In the genomic region with DNA sequence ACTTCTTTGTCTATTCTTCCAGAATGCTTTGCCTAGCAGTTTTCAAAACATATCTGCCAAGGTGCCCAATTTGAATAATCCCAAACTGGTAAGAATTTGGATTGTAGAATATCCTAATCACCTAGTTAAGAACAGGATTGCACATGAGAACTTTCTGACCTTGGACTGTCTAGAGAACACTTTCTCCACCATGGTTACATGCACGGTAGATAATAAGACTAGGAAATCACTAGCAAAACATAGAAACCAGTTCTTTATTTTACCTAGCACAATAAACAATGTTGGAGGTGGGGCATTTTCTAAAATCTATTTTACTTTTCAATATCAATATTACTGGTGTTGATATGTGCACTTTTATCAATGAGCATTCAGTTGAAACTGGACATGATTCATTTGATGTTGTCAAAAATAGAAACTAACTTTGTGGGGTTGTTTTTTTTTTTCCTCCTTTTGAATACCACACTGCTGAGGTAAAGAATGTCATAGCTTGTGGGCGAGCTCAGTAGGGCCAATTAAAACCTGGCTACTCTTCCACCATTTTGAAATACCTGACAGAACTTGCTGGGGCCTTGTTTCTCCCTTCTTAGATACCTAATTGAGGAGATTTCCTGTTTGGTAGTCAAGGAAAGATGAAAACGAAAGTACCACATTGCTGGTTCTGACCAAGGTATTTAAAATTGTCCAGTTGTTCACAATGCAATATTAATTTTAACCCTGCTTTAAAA, we compare ENCODE assay signal across 10 cellular contexts. TPM values are rescaled to one million over a fixed set of nuclear protein-coding genes. Genes with fewer than 3 reads are reported as not detected.
DNase-seq lines count a peak whose midpoint lies in the region; ATAC-seq, FAIRE-seq and TF ChIP-seq lines count a peak whose summit lies in the region.
"Had no signal": no experiment of that assay in that cellular context is flagged by ENCODE, and none has a peak within 500 bp of the region (broad histone marks: within the 10 kb centered on the region; RNA-seq: fewer than 3 reads in every experiment).

No MANE protein-coding gene starts in this region.

- H3K79me2 ChIP-seq in MM.1S (ENCODE audit: low read length) = 0 out of 2 replicates have a peak, but pooled peaks cover 2% of the 10 kb centered on the region
- peaks cover 9% of the 10 kb centered on the region for H3K79me2 ChIP-seq in GM12878 (ENCODE audit: control insufficient read depth, insufficient read depth, low read length)
- no peaks in the 10 kb centered on the region for H3K79me2 ChIP-seq in PC-9 (ENCODE audit: low read depth)

- H3K27ac ChIP-seq in MM.1S (ENCODE audit: low read length) (peak overlapping the region; percentile 18; the same call in 1 of the 2 replicates), GM12878 (ENCODE audit: control insufficient read depth, insufficient read depth) (no peak overlapping the region; the same call in 1 of the 2 replicates), PC-9 (no peak overlapping the region)

- H4K20me1 ChIP-seq in MM.1S (ENCODE audit: insufficient read depth, low read length) = no peaks in the 10 kb centered on the region
- no peaks in the 10 kb centered on the region for H4K20me1 ChIP-seq in GM12878 (ENCODE audit: control insufficient read depth, insufficient read depth)
- H4K20me1 ChIP-seq in PC-9 (ENCODE audit: insufficient read depth) = no peaks in the 10 kb centered on the region

- WGBS in GM12878 (ENCODE audit: insufficient coverage, insufficient replicate concordance, low lambda C conversion rate, missing lambda C conversion rate) = 13% methylated on average over 3 of the region's 3 CpGs

- DNase-seq in GM12865 (ENCODE audit: low read depth) (peak; percentile 21), MM.1S (peak; percentile 19), GM12878 (ENCODE audit: low read depth, low spot score) (no peak), NCI-H345 (lab: John Stamatoyannopoulos, UW) (no peak), PC-9 (no peak), retina (no peak)
- peak in 3 of 10 donors; percentile 27 to 50 (median 42) for DNase-seq in naive thymus-derived CD8-positive, alpha-beta T cell
- DNase-seq: nucleus accumbens had no signal

- CTCF ChIA-PET in GM12878 (lab: Yijun Ruan, JAX) = interaction anchor here (0.7 to 1.6 kb wide), 2 partner anchors 12 to 337 kb away, joined by 3 read pairs; no protein-coding TSS in a partner anchor
- CTCF ChIA-PET in PC-9 (lab: Charles Lee) = no interaction called here

- H3K9me3 Mint-ChIP-seq in naive thymus-derived CD8-positive, alpha-beta T cell = peaks cover 0 to 3% (median 0%) of the 10 kb centered on the region in 9 donors

- H3K4me2 ChIP-seq in MM.1S (ENCODE audit: low read depth, low read length) = peak overlapping the region; percentile 29; the same call in 1 of the 2 replicates
- H3K4me2 ChIP-seq in GM12878 (ENCODE audit: control insufficient read depth, insufficient read depth) = no peak overlapping the region
- no peak overlapping the region for H3K4me2 ChIP-seq in PC-9

- peak; percentile 71 for ATAC-seq in GM12878
- peak; percentile 60 to 82 for ATAC-seq in naive thymus-derived CD8-positive, alpha-beta T cell

- H3K4me3 ChIP-seq in GM12865 (ENCODE audit: low read depth, low read length) = no peak overlapping the region
- H3K4me3 ChIP-seq in MM.1S (ENCODE audit: low read length) = no peak overlapping the region
- H3K4me3 ChIP-seq in GM12878 = no peak overlapping the region
- H3K4me3 ChIP-seq in PC-9 = no peak overlapping the region
- H3K4me3 ChIP-seq: thoracic aorta had no signal

- peaks cover 0 to 1% (median 0%) of the 10 kb centered on the region in 3 donors for H3K36me3 Mint-ChIP-seq in naive thymus-derived CD8-positive, alpha-beta T cell
- H3K36me3 Mint-ChIP-seq: brain had no signal

- peaks cover 26% of the 10 kb centered on the region for H3K4me1 ChIP-seq in MM.1S (ENCODE audit: low read length)
- H3K4me1 ChIP-seq in GM12878 (ENCODE audit: control insufficient read depth, insufficient read depth, low read length) = no peaks in the 10 kb centered on the region
- H3K4me1 ChIP-seq in PC-9 (replicated peaks; ENCODE audit: insufficient read depth) = no peaks in the 10 kb centered on the region

- intact Hi-C loops in GM12878 (cut with micrococcal nuclease; ENCODE audit: unreplicated experiment) = no loop called here
- intact Hi-C loops in PC-9 (cut with micrococcal nuclease; ENCODE audit: unreplicated experiment) = no loop called here

- no peaks in the 10 kb centered on the region for H3K27me3 Mint-ChIP-seq in naive thymus-derived CD8-positive, alpha-beta T cell

- RAD21 ChIA-PET in GM12878 (lab: Charles Lee; ENCODE audit: unreplicated experiment) = interaction anchor here (1.8 kb wide), 1 partner anchor 172 kb away, joined by 6 read pairs; no protein-coding TSS in a partner anchor

- H3K36me3 ChIP-seq in MM.1S (replicated peaks; ENCODE audit: insufficient read depth, low read length) = no peaks in the 10 kb centered on the region
- H3K36me3 ChIP-seq in GM12878 (ENCODE audit: control insufficient read depth in 2 of 2, insufficient read depth in 2 of 2, low read length in 1 of 2) = no peaks in the 10 kb centered on the region
- H3K36me3 ChIP-seq in PC-9 (ENCODE audit: low read depth) = no peaks in the 10 kb centered on the region
- H3K36me3 ChIP-seq: thoracic aorta had no signal

- H3F3A ChIP-seq in MM.1S (ENCODE audit: insufficient read depth, low read length) = peaks cover 8% of the 10 kb centered on the region
- no peaks in the 10 kb centered on the region for H3F3A ChIP-seq in PC-9 (ENCODE audit: insufficient read depth, low read depth)

- in situ Hi-C loops in GM12878 (cut with MboI) = no loop called here

- peak overlapping the region; percentile 85 to 97 (median 92) for H3K27ac Mint-ChIP-seq in naive thymus-derived CD8-positive, alpha-beta T cell
- H3K27ac Mint-ChIP-seq: brain had no signal

- peaks cover 16 to 65% (median 46%) of the 10 kb centered on the region in 4 donors for H3K4me1 Mint-ChIP-seq in naive thymus-derived CD8-positive, alpha-beta T cell

- BruUV-seq in GM12878 (replicated peaks; lab: Mats Ljungman, UMichigan) (no TSS peak), PC-9 (replicated peaks; lab: Mats Ljungman, UMichigan) (no TSS peak)

- H3K27me3 ChIP-seq in MM.1S (replicated peaks; ENCODE audit: insufficient read depth, low read length) = no peaks in the 10 kb centered on the region
- H3K27me3 ChIP-seq in GM12878 (replicated peaks in 1 of 2; ENCODE audit: control insufficient read depth in 2 of 2, insufficient read depth in 2 of 2, low read length in 1 of 2) = no peaks in the 10 kb centered on the region
- no peaks in the 10 kb centered on the region for H3K27me3 ChIP-seq in PC-9 (ENCODE audit: insufficient read depth, low read depth)

- POLR2A ChIA-PET in GM12878 (lab: Charles Lee) = interaction anchor here (0.6 to 2.1 kb wide), 5 partner anchors 9 to 361 kb away, joined by 3 to 8 read pairs (median 4); no protein-coding TSS in a partner anchor
- POLR2A ChIA-PET in naive thymus-derived CD8-positive, alpha-beta T cell (lab: Charles Lee) = interaction anchor here (0.6 to 2.3 kb wide), 2 partner anchors 9 to 10 kb away, joined by 3 to 5 read pairs; partner anchors contain the start of gene MID1IP1
- POLR2A ChIA-PET in PC-9 (lab: Charles Lee; ENCODE audit: unreplicated experiment) = no interaction called here

- peak overlapping the region in 9 of 10 donors; percentile 37 to 77 (median 68) for H3K4me3 Mint-ChIP-seq in naive thymus-derived CD8-positive, alpha-beta T cell
- H3K4me3 Mint-ChIP-seq: brain had no signal

- SMC1A ChIA-PET in GM12878 (lab: Charles Lee; ENCODE audit: uncharacterized antibody, unreplicated experiment) = interaction anchor here (1.5 to 3.9 kb wide), 3 partner anchors 69 to 347 kb away, joined by 3 to 39 read pairs (median 10); no protein-coding TSS in a partner anchor

- no peak for TF ChIP-seq CTCF in GM12865 (IDR thresholded peaks at IDR 0.05; ENCODE audit: insufficient read depth, low read depth, low read length, missing control alignments)
- no peak for TF ChIP-seq CTCF in MM.1S (IDR thresholded peaks at IDR 0.05; ENCODE audit: low read length)
- no peak for TF ChIP-seq CTCF in GM12878 (IDR thresholded peaks at IDR 0.05 in 2 of 3, conservative IDR thresholded peaks at IDR 0.05 in 1 of 3; ENCODE audit: control insufficient read depth in 2 of 3, extremely low read depth in 1 of 3, insufficient read depth in 1 of 3, low read depth in 3 of 3, low read length in 3 of 3)
- TF ChIP-seq CTCF in PC-9 (conservative IDR thresholded peaks at IDR 0.05) = no peak

- no peak for TF ChIP-seq RAD21 in GM12878 (IDR thresholded peaks at IDR 0.05; ENCODE audit: insufficient read depth, low read depth, low read length)

- no peak for FAIRE-seq in GM12878 (lab: Jason Lieb, UNC)

- H2AFZ ChIP-seq in MM.1S (ENCODE audit: low read length) (peak overlapping the region; percentile 48; the same call in 1 of the 2 replicates), GM12878 (ENCODE audit: control insufficient read depth, low read depth, low read length) (0 out of 2 replicates have a peak overlapping the region, but pooled peaks have one; percentile 19), PC-9 (no peak overlapping the region)

- no peak for TF ChIP-seq EP300 in GM12878 (IDR thresholded peaks at IDR 0.05; ENCODE audit: borderline replicate concordance in 1 of 2, control insufficient read depth in 1 of 2, low read depth in 2 of 2, low read length in 2 of 2)

- H3K9ac ChIP-seq in MM.1S (ENCODE audit: low read length) (no peak overlapping the region), GM12878 (ENCODE audit: control insufficient read depth, insufficient read depth, low read length) (no peak overlapping the region)

- no peak for TF ChIP-seq POLR2A in GM12878 (IDR thresholded peaks at IDR 0.05; ENCODE audit: low read depth, low read length)

- H3K9me2 ChIP-seq in MM.1S (replicated peaks; ENCODE audit: insufficient read depth, low read length) = no peaks in the 10 kb centered on the region
- H3K9me2 ChIP-seq in PC-9 (ENCODE audit: insufficient read depth) = no peaks in the 10 kb centered on the region

- H3K9me3 ChIP-seq in MM.1S (replicated peaks; ENCODE audit: insufficient read depth, low read length) (no peaks in the 10 kb centered on the region), GM12878 (replicated peaks; ENCODE audit: control insufficient read depth, insufficient read depth, low read length) (no peaks in the 10 kb centered on the region; the same call in 2 of the 3 replicates), PC-9 (ENCODE audit: insufficient read depth, low read depth) (no peaks in the 10 kb centered on the region)
- H3K9me3 ChIP-seq: thoracic aorta had no signal

RNA-seq across cellular contexts. Expression of gene MID1IP1, which starts 10.4 kb away (rescaled TPM):
- total RNA-seq in GM12878 (2013; cell fraction: nucleolus; rRNA removed) = 18.6 and 21.7 TPM in 2 replicates
- total RNA-seq in GM12878 (2014; rRNA removed) (55.9 and 62.2 TPM in 2 replicates), GM12878 (2014; rRNA removed; fragmentation: Illumina TruSeq; extraction: Trizol) (17.7 and 18.7 TPM in 2 replicates), GM12878 (2021) (55.8 and 57.6 TPM in 2 replicates), PC-9 (2021) (not detected in 2 replicates)
- 6.8 TPM for polyA plus RNA-seq in GM12878 (2011; ENCODE audit: low read depth)
- polyA plus RNA-seq in GM12878 (2011; rRNA removed) (28.8 and 41.6 TPM in 2 replicates), GM12878 (2014; fragmentation: Illumina TruSeq; extraction: Trizol) (6.7 and 10.6 TPM in 2 replicates), GM12878 (2014; fragmentation: Nextera tagmentation; extraction: Ambion mirVana) (1 to 10 TPM in 1 of 2 experiments, under 1 TPM in 1; 0.21 to 2.3 TPM), GM12878 (2014; rRNA removed) (59.5 and 63.9 TPM in 2 replicates), GM12878 (2016; fragmentation: Nextera tagmentation; extraction: Ambion mirVana) (1 to 10 TPM; 7.2 to 8.0 TPM)
- 46.1 and 57.2 TPM in 2 replicates for polyA plus RNA-seq in GM12878 (2011; cell fraction: cytosol; rRNA removed)
- polyA plus RNA-seq in GM12878 (2011; cell fraction: nucleus; rRNA removed) = 34.8 and 41.3 TPM in 2 replicates
- polyA plus RNA-seq in GM12878 (2012) = 19.0 and 30.4 TPM in 2 replicates
- polyA minus RNA-seq in GM12878 (2011; rRNA and poly(A)+ RNA removed) = 14.3 and 27.5 TPM in 2 replicates
- polyA minus RNA-seq in GM12878 (2011; cell fraction: cytosol; rRNA and poly(A)+ RNA removed) = 22.3 and 22.6 TPM in 2 replicates
- 17.3 and 27.7 TPM in 2 replicates for polyA minus RNA-seq in GM12878 (2011; cell fraction: nucleus; rRNA and poly(A)+ RNA removed)
- total RNA-seq in naive thymus-derived CD8-positive, alpha-beta T cell = 10 to 100 TPM; 42.7 to 45.6 TPM
- 10 to 100 TPM; 12.6 to 18.8 (median 16.4) TPM for polyA plus RNA-seq in naive thymus-derived CD8-positive, alpha-beta T cell

Comparison
In these comparisons a context has a peak if more than half of its experiments do, and no peak if none do; other contexts are left out.
1. DNase-seq: peak in GM12865 (single experiment) and MM.1S (single experiment); none in GM12878 (single experiment), NCI-H345 (single experiment), PC-9 (0 of 2) and retina (single experiment).
2. RNA of gene MID1IP1, which starts 10.4 kb away (total RNA-seq): 17.7 to 62.2 TPM in GM12878 and 42.7 to 45.6 TPM in naive thymus-derived CD8-positive, alpha-beta T cell; not detected in PC-9; every median in the first group is over 10 times any median in the second.